8 cellular contexts compared by ENCODE assay signal in the genomic region with DNA sequence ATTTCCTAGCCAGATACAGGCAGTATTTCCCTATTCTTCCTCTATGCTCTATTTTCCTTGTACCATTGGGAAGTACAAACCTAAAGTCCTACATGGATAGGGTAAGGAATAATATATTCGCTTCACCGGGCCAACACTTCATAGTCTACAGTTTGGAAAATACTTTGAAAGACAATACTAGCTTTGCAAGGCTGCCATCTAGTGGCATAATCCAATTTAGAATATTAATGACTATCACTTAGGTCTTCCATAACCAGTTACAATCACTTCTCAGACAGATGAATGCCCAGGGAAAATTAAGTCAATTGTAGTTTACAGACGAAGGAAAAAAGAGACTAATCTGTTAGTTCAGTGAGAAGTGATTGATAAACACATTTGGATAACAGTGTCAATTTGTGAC.
DNase-seq lines count a peak whose midpoint lies in the region; ATAC-seq and TF ChIP-seq lines count a peak whose summit lies in the region.

No MANE protein-coding gene starts in this region.

- H3K27ac ChIP-seq in dorsolateral prefrontal cortex (no peak overlapping the region), parathyroid adenoma (no peak overlapping the region)

- H3K27me3 ChIP-seq in dorsolateral prefrontal cortex, result peaks cover 0 to 88% (median 21%) of the 10 kb centered on the region in 45 donors
- no peaks in the 10 kb centered on the region for H3K27me3 ChIP-seq in parathyroid adenoma (ENCODE audit: control insufficient read depth, insufficient read depth, low read length)

- no peak overlapping the region for H2AFZ ChIP-seq in parathyroid adenoma

- H3K9me3 ChIP-seq in parathyroid adenoma (ENCODE audit: control insufficient read depth, low read length), result no peaks in the 10 kb centered on the region

- peak; percentile 58 for ATAC-seq in GM19468 (IDR thresholded peaks at IDR 0.05; ENCODE audit: extremely low read depth, unreplicated experiment)
- ATAC-seq in HG02642 (IDR thresholded peaks at IDR 0.05; ENCODE audit: poor library complexity, unreplicated experiment), result no peak
- ATAC-seq in HG02759 (IDR thresholded peaks at IDR 0.05; ENCODE audit: unreplicated experiment), result no peak

- H3K4me1 ChIP-seq in parathyroid adenoma, result no peaks in the 10 kb centered on the region

- no peaks in the 10 kb centered on the region for H3K79me2 ChIP-seq in parathyroid adenoma

- no peaks in the 10 kb centered on the region for H3K36me3 ChIP-seq in parathyroid adenoma (ENCODE audit: control insufficient read depth, insufficient read depth, low read length)

- intact Hi-C loops in dorsolateral prefrontal cortex (cut with DNase I), result no loop called here

- H3K4me3 ChIP-seq in dorsolateral prefrontal cortex, result no peak overlapping the region
- no peak overlapping the region for H3K4me3 ChIP-seq in parathyroid adenoma (ENCODE audit: low read depth, low read length)

- H3K4me2 ChIP-seq in parathyroid adenoma (ENCODE audit: low read length), result no peak overlapping the region

- TF ChIP-seq CTCF in dorsolateral prefrontal cortex (IDR thresholded peaks at IDR 0.05 in 54 of 56, conservative IDR thresholded peaks at IDR 0.05 in 2 of 56; ENCODE audit: low read depth in 1 of 56, partially characterized antibody in 56 of 56), result peak; percentile 37 to 84 (median 61)
- TF ChIP-seq CTCF in parathyroid adenoma (IDR thresholded peaks at IDR 0.05), result peak; percentile 37

- H3K9ac ChIP-seq in parathyroid adenoma, result no peak overlapping the region

- peak; percentile 8 for DNase-seq in D341Med (ENCODE audit: low spot score)
- DNase-seq in NCI-H69 (lab: John Stamatoyannopoulos, UW), result peak; percentile 2
- no peak for DNase-seq in dorsolateral prefrontal cortex
- DNase-seq in 8988T, result no peak

Comparison
In these comparisons a context has a peak if more than half of its experiments do, and no peak if none do; other contexts are left out.
1. DNase-seq: peak in D341Med (single experiment) and NCI-H69 (single experiment); none in dorsolateral prefrontal cortex (0 of 10) and 8988T (single experiment).